ENCODE assay signal across 33 cellular contexts in the genomic region with DNA sequence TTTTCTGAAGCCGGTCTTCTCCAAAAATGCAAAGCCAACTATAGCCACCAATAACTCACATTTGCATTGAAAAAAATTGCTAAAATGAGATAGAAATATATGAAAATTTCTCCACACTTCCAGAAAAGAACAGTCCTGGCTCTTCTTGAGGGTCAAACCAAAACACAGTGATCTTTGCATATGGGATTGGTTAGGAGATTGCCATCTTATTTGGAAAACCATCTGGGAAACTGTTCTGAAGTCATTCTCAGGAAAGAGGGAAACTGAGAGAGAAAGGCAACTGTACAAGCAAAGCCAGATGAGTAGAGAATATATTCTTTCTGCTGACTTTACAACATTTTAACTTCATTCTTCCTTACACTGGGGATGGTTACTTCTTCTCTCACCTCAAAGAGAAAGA.
"Had no signal": no experiment of that assay in that cellular context is flagged by ENCODE, and none has a peak within 500 bp of the region (broad histone marks: within the 10 kb centered on the region; RNA-seq: fewer than 3 reads in every experiment).

No MANE protein-coding gene starts in this region.

- H3K27me3 ChIP-seq: adrenal gland, body of pancreas, brain microvascular endothelial cell, breast epithelium had no signal

- DNase-seq: activated B cell treated with CpG ODN at 0.5 μM for 24 hours; activated CD4-positive, alpha-beta memory T cell treated with anti-CD3 and anti-CD28 coated beads for 36 hours; activated CD4-positive, alpha-beta T cell treated with anti-CD3 and anti-CD28 coated beads for 4 hours; activated CD4-positive, alpha-beta T cell treated with anti-CD3 and anti-CD28 coated beads, Interleukin-2, amount 10 ng/mL, durations not matched to agents 24 days and 14 days; activated CD4-positive, alpha-beta T cell treated with anti-CD3 and anti-CD28 coated beads, Interleukin-2, amount 50 U/mL, for 1 hour; activated CD4-positive, alpha-beta T cell treated with anti-CD3 and anti-CD28 coated beads, Interleukin-2, amount 50 U/mL, for 4 hours; activated CD4-positive, CD25-positive, alpha-beta regulatory T cell treated with anti-CD3 and anti-CD28 coated beads, Interleukin-2, amount 50 U/mL, for 72 hours; activated CD8-positive, alpha-beta memory T cell treated with anti-CD3 and anti-CD28 coated beads, Interleukin-2, amount 50 U/mL, for 4 hours; activated CD8-positive, alpha-beta T cell treated with anti-CD3 and anti-CD28 coated beads for 36 hours; activated effector memory CD4-positive, alpha-beta T cell treated with anti-CD3 and anti-CD28 coated beads, Interleukin-2, amount 50 U/mL, for 16 hours; activated gamma-delta T cell treated with Interleukin-2 at 50 U/mL for 16 hours; activated naive CD4-positive, alpha-beta T cell; activated naive CD4-positive, alpha-beta T cell treated with anti-CD3 and anti-CD28 coated beads for 36 hours; activated naive CD4-positive, alpha-beta T cell treated with anti-CD3 and anti-CD28 coated beads, Interleukin-2, amount 50 U/mL, for 16 hours; activated naive CD8-positive, alpha-beta T cell treated with anti-CD3 and anti-CD28 coated beads for 36 hours; activated T-cell treated with anti-CD3 and anti-CD28 coated beads for 4 hours; activated T-cell treated with anti-CD3 and anti-CD28 coated beads, Interleukin-2, amount 50 U/mL, for 1 hour; activated T-cell treated with anti-CD3 and anti-CD28 coated beads, Interleukin-2, amount 50 U/mL, for 4 hours; activated T-cell treated with anti-CD3 and anti-CD28 coated beads, Interleukin-2, amount 50 U/mL, for 72 hours; adrenal gland; amniotic stem cell; aorta; body of pancreas; brain microvascular endothelial cell; T-helper 1 cell; T-helper 2 cell; T-helper 9 cell had no signal

- FAIRE-seq: astrocyte, TTC549 had no signal

- ATAC-seq: activated CD8-positive, alpha-beta T cell treated with anti-CD3 and anti-CD28 coated beads for 36 hours; activated naive CD4-positive, alpha-beta T cell treated with anti-CD3 and anti-CD28 coated beads, Interleukin-2, amount 50 U/mL, for 72 hours; activated T-cell treated with anti-CD3 and anti-CD28 coated beads, Interleukin-2, amount 50 U/mL, for 4 hours; activated T-cell treated with anti-CD3 and anti-CD28 coated beads, Interleukin-2, amount 50 U/mL, for 72 hours; activated T-helper 17 cell treated with anti-CD3 and anti-CD28 coated beads, Interleukin-2, amount 50 U/mL, for 72 hours; body of pancreas had no signal

- H3K4me3 ChIP-seq: adrenal gland, body of pancreas, breast epithelium had no signal

- H3K27ac ChIP-seq: adrenal gland, body of pancreas, brain microvascular endothelial cell, breast epithelium, VCaP had no signal

- H3K36me3 ChIP-seq: adrenal gland, brain microvascular endothelial cell, breast epithelium had no signal

- H3K9me3 ChIP-seq: adrenal gland, body of pancreas, breast epithelium had no signal

- H3K4me1 ChIP-seq: adrenal gland, body of pancreas, breast epithelium had no signal
